8 cellular contexts compared by ENCODE assay signal in the genomic region with DNA sequence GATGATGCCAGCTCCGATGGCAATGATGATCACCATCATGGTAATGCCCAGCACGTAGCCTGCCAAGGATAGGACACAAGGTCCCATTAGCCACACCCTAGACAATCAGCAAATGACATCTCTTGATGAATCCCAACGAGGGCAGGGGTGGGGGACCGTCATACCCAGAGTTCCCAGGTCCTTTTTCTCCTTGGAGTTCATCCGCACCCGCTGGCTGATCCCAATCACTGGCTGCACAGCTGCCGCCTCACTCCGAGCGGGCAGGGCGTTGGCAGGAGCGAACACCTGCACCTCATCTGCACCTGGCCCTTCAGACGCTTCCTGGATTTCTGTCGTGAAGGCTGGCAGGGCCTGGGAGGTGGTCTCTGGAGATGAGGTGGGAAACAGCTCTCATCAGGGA. TPM values are rescaled to one million over a fixed set of nuclear protein-coding genes. Genes with fewer than 3 reads are reported as not detected.
DNase-seq lines count a peak whose midpoint lies in the region; FAIRE-seq and TF ChIP-seq lines count a peak whose summit lies in the region.

No MANE protein-coding gene starts in this region.

- H4K20me1 ChIP-seq in keratinocyte (ENCODE audit: control insufficient read depth, extremely low read depth, insufficient read depth, low read length) (no peaks in the 10 kb centered on the region), neural progenitor cell (ENCODE audit: low read depth) (no peaks in the 10 kb centered on the region)

- peaks cover 1% of the 10 kb centered on the region for H3K36me3 Mint-ChIP-seq in neural progenitor cell

- H3K9me3 ChIP-seq in keratinocyte (ENCODE audit: control insufficient read depth, low read depth, low read length) (no peaks in the 10 kb centered on the region), testis (no peaks in the 10 kb centered on the region), neural progenitor cell (ENCODE audit: low read depth) (no peaks in the 10 kb centered on the region)

- H3K9ac ChIP-seq in keratinocyte (ENCODE audit: control insufficient read depth, extremely low read depth, insufficient read depth, low read length) (peak overlapping the region; percentile 99), neural progenitor cell (no peak overlapping the region)

- H3K27me3 ChIP-seq in keratinocyte (ENCODE audit: control insufficient read depth, extremely low read depth, insufficient read depth, low read length), result no peaks in the 10 kb centered on the region
- no peaks in the 10 kb centered on the region for H3K27me3 ChIP-seq in testis
- H3K27me3 ChIP-seq in neural progenitor cell, result peaks cover 37% of the 10 kb centered on the region

- peak; percentile 33 for DNase-seq in activated CD4-positive, alpha-beta T cell treated with anti-CD3 and anti-CD28 coated beads, Interleukin-2, amount 50 U/mL, for 1 hour
- no peak for DNase-seq in activated CD4-positive, alpha-beta T cell treated with anti-CD3 and anti-CD28 coated beads for 1 hour
- peak; percentile 63 to 79 for DNase-seq in SHP77 (lab: John Stamatoyannopoulos, UW)
- DNase-seq in keratinocyte (ENCODE audit: low read depth, low spot score), result no peak
- no peak for DNase-seq in testis
- DNase-seq in effector CD8-positive, alpha-beta T cell (lab: John Stamatoyannopoulos, UW), result no peak
- DNase-seq in neural progenitor cell (ENCODE audit: low spot score), result no peak
- DNase-seq in midbrain (lab: John Stamatoyannopoulos, UW), result no peak

- TF ChIP-seq POLR2A in testis (IDR thresholded peaks at IDR 0.05), result no peak

- dilution Hi-C loops in keratinocyte (cut with MboI; ENCODE audit: extremely low pct_ligation_motif_present, low sequenced_read_pairs), result no loop called here

- peaks cover 3 to 12% of the 10 kb centered on the region in 2 experiments for H3K36me3 ChIP-seq in keratinocyte (ENCODE audit: control insufficient read depth in 2 of 2, extremely low read depth in 1 of 2, insufficient read depth in 2 of 2, low read length in 2 of 2)
- H3K36me3 ChIP-seq in testis (ENCODE audit: low read depth, missing control alignments), result no peaks in the 10 kb centered on the region
- H3K36me3 ChIP-seq in neural progenitor cell, result no peaks in the 10 kb centered on the region

- H3K4me1 Mint-ChIP-seq in neural progenitor cell, result peaks cover 22% of the 10 kb centered on the region

- H3K4me1 ChIP-seq in keratinocyte (ENCODE audit: control insufficient read depth, extremely low read depth, insufficient read depth, low read length) (peaks cover 31% of the 10 kb centered on the region), testis (peaks cover 37% of the 10 kb centered on the region), neural progenitor cell (peaks cover 25% of the 10 kb centered on the region)

- H3K4me3 Mint-ChIP-seq in neural progenitor cell, result no peak overlapping the region

- no peak for TF ChIP-seq CTCF in keratinocyte (optimal IDR thresholded peaks at IDR 0.05 in 1 of 3, IDR thresholded peaks at IDR 0.05 in 1 of 3, conservative IDR thresholded peaks at IDR 0.05 in 1 of 3; ENCODE audit: extremely low read depth in 1 of 3, insufficient read depth in 2 of 3, low read length in 3 of 3)
- no peak for TF ChIP-seq CTCF in testis (IDR thresholded peaks at IDR 0.05)
- no peak for TF ChIP-seq CTCF in neural progenitor cell (IDR thresholded peaks at IDR 0.05)

- intact Hi-C loops in testis (cut with DNase I; ENCODE audit: low total_unique reads), result no loop called here

- H3K79me2 ChIP-seq in keratinocyte (ENCODE audit: control insufficient read depth, insufficient read depth, low read length), result peaks cover 2% of the 10 kb centered on the region
- H3K79me2 ChIP-seq in neural progenitor cell (ENCODE audit: low read depth), result no peaks in the 10 kb centered on the region

- H3K27me3 Mint-ChIP-seq in neural progenitor cell (ENCODE audit: insufficient read depth, low read depth), result peaks cover 2% of the 10 kb centered on the region

- no peak overlapping the region for H2AFZ ChIP-seq in keratinocyte (ENCODE audit: control insufficient read depth, low read length)
- H2AFZ ChIP-seq in neural progenitor cell (replicated peaks), result no peak overlapping the region

- no peak overlapping the region for H3K27ac Mint-ChIP-seq in neural progenitor cell

- FAIRE-seq in keratinocyte (lab: Jason Lieb, UNC), result no peak

- WGBS in testis, 2 donors, result 46 to 66% methylated on average over 6 to 13 of the region's 13 CpGs

- H3F3A ChIP-seq in neural progenitor cell (ENCODE audit: low read depth), result peaks cover 22% of the 10 kb centered on the region

- H3K4me2 ChIP-seq in keratinocyte (ENCODE audit: control insufficient read depth, extremely low read depth, insufficient read depth, low read depth, low read length), result peak overlapping the region; percentile 96
- H3K4me2 ChIP-seq in neural progenitor cell, result no peak overlapping the region

- H3K27ac ChIP-seq in keratinocyte (ENCODE audit: control insufficient read depth, insufficient read depth, low read length) (peak overlapping the region; percentile 100), testis (peak overlapping the region; percentile 98 to 99), neural progenitor cell (no peak overlapping the region)

- peak overlapping the region in 1 of 3 experiments; percentile 5 for H3K4me3 ChIP-seq in keratinocyte (ENCODE audit: control insufficient read depth in 2 of 3, extremely low read depth in 1 of 3, insufficient read depth in 2 of 3, low read depth in 1 of 3, low read length in 3 of 3)
- H3K4me3 ChIP-seq in testis, result peak overlapping the region in 1 of 2 donors; percentile 94
- no peak overlapping the region for H3K4me3 ChIP-seq in neural progenitor cell

- H3K9me1 ChIP-seq in keratinocyte (ENCODE audit: control insufficient read depth, extremely low read depth, insufficient read depth, low read length), result no peaks in the 10 kb centered on the region

- H3K9me3 Mint-ChIP-seq in neural progenitor cell, result no peaks in the 10 kb centered on the region

RNA-seq across cellular contexts. Expression of a gene that starts 3.0 kb away (rescaled TPM):
- polyA plus RNA-seq in keratinocyte, result 13.3 to 25.6 TPM (median 13.9 TPM) in 3 replicates
- 26.2 TPM for polyA plus RNA-seq in keratinocyte (2011; ENCODE audit: low read depth)
- polyA plus RNA-seq in keratinocyte (2011; cell fraction: cytosol; rRNA removed), result 7.2 and 9.9 TPM in 2 replicates
- 33.1 and 36.3 TPM in 2 replicates for polyA plus RNA-seq in keratinocyte (2011; cell fraction: nucleus; rRNA removed)
- polyA plus RNA-seq in keratinocyte (2012; ENCODE audit: low replicate concordance), result 11.0 and 34.9 TPM in 2 replicates
- 6.2 to 25.4 TPM (median 10.1 TPM) in 3 replicates for polyA minus RNA-seq in keratinocyte
- 22.3 TPM for polyA minus RNA-seq in keratinocyte (2011; cell fraction: cytosol; rRNA and poly(A)+ RNA removed)
- 37.1 and 42.4 TPM in 2 replicates for polyA minus RNA-seq in keratinocyte (2011; cell fraction: nucleus; rRNA and poly(A)+ RNA removed)
- 10 to 100 TPM; 65.9 to 89.2 TPM for total RNA-seq in testis
- 42.4 TPM for polyA plus RNA-seq in testis (ENCODE audit: insufficient read depth, low read depth, low replicate concordance)
- 4.5 and 4.7 TPM in 2 replicates for total RNA-seq in neural progenitor cell (ENCODE audit: low replicate concordance)

RNA-seq across cellular contexts. Expression of a gene that starts 56.8 kb away (rescaled TPM):
- polyA plus RNA-seq in keratinocyte, result 2.5 to 5.0 TPM (median 3.4 TPM) in 3 replicates
- polyA plus RNA-seq in keratinocyte (2011; ENCODE audit: low read depth), result 0.52 TPM
- 2.4 and 3.2 TPM in 2 replicates for polyA plus RNA-seq in keratinocyte (2011; cell fraction: cytosol; rRNA removed)
- polyA plus RNA-seq in keratinocyte (2011; cell fraction: nucleus; rRNA removed), result 5.1 and 6.9 TPM in 2 replicates
- 2.0 and 6.1 TPM in 2 replicates for polyA plus RNA-seq in keratinocyte (2012; ENCODE audit: low replicate concordance)
- polyA minus RNA-seq in keratinocyte, result 3.7 to 11.6 TPM (median 5.7 TPM) in 3 replicates
- 8.8 TPM for polyA minus RNA-seq in keratinocyte (2011; cell fraction: cytosol; rRNA and poly(A)+ RNA removed)
- 3.9 and 6.4 TPM in 2 replicates for polyA minus RNA-seq in keratinocyte (2011; cell fraction: nucleus; rRNA and poly(A)+ RNA removed)
- 10 to 100 TPM; 38.1 to 48.7 TPM for total RNA-seq in testis
- polyA plus RNA-seq in testis (ENCODE audit: insufficient read depth, low read depth, low replicate concordance), result 23.2 TPM
- total RNA-seq in neural progenitor cell (ENCODE audit: low replicate concordance), result 28.6 and 55.3 TPM in 2 replicates

Comparison
In these comparisons a context has a peak if more than half of its experiments do, and no peak if none do; other contexts are left out.
1. DNase-seq: peak in activated CD4-positive, alpha-beta T cell treated with anti-CD3 and anti-CD28 coated beads, Interleukin-2, amount 50 U/mL, for 1 hour (single experiment) and SHP77 (2 of 2); none in activated CD4-positive, alpha-beta T cell treated with anti-CD3 and anti-CD28 coated beads for 1 hour (single experiment), keratinocyte (single experiment), testis (single experiment), effector CD8-positive, alpha-beta T cell (single experiment), neural progenitor cell (single experiment) and midbrain (single experiment).
2. RNA of a gene that starts 3.0 kb away (total RNA-seq): 65.9 to 89.2 TPM in testis; 4.5 to 4.7 TPM in neural progenitor cell; every median in the first group is over 10 times any median in the second.